In genomic region chr15:88804257-88804656, GRCh38 we compare ENCODE assay signal across 28 cellular contexts. TPM values are rescaled to one million over a fixed set of nuclear protein-coding genes. Genes with fewer than 3 reads are reported as not detected.
A peak's percentile ranks its signal among the peaks of the same experiment; 100 is the strongest.
DNase-seq lines count a peak whose midpoint lies in the region; ATAC-seq and TF ChIP-seq lines count a peak whose summit lies in the region.
"Had no signal": no experiment of that assay in that cellular context is flagged by ENCODE, and none has a peak within 500 bp of the region (broad histone marks: within the 10 kb centered on the region; RNA-seq: fewer than 3 reads in every experiment).

No MANE protein-coding gene starts in this region.

- TF ChIP-seq CTCF in ascending aorta (IDR thresholded peaks at IDR 0.05): peak in 1 of 3 experiments; percentile 4

- H3K4me3 ChIP-seq in H7 (ENCODE audit: insufficient read depth, low read depth, low read length): no peak overlapping the region
- H3K4me3 ChIP-seq in ascending aorta: peak overlapping the region; percentile 60 to 87
- H3K4me3 ChIP-seq: colonic mucosa, GM12878 had no signal

- peak overlapping the region in 6 of 8 donors; percentile 18 to 90 (median 68) for H3K4me3 Mint-ChIP-seq in naive B cell
- H3K4me3 Mint-ChIP-seq in T-helper 17 cell: no peak overlapping the region
- H3K4me3 Mint-ChIP-seq: activated CD8-positive, alpha-beta T cell treated with anti-CD3 and anti-CD28 coated beads, Interleukin-2, amount 10 ng/mL, durations not matched to agents 7 days and 5 days; activated naive CD4-positive, alpha-beta T cell treated with anti-CD3 and anti-CD28 coated beads for 36 hours; CD4-positive, alpha-beta T cell; immature natural killer cell had no signal

- H3K27ac Mint-ChIP-seq in naive B cell: no peak overlapping the region
- no peak overlapping the region for H3K27ac Mint-ChIP-seq in T-helper 17 cell
- H3K27ac Mint-ChIP-seq: activated CD8-positive, alpha-beta T cell treated with anti-CD3 and anti-CD28 coated beads, Interleukin-2, amount 10 ng/mL, durations not matched to agents 7 days and 5 days; activated naive CD4-positive, alpha-beta T cell treated with anti-CD3 and anti-CD28 coated beads for 36 hours; CD4-positive, alpha-beta T cell had no signal

- intact Hi-C loops in ascending aorta (cut with DNase I): loop anchor here (2.0 to 5.0 kb wide), 2 partner anchors 55 to 97 kb away; no protein-coding TSS in a partner anchor

- H3K27ac ChIP-seq in ascending aorta: peak overlapping the region; percentile 58 to 68
- H3K27ac ChIP-seq: colonic mucosa, KMS-11, suprapubic skin had no signal

- H3K27me3 Mint-ChIP-seq in naive B cell: peaks cover 57 to 91% (median 84%) of the 10 kb centered on the region in 3 donors
- H3K27me3 Mint-ChIP-seq in T-helper 17 cell: peaks cover 84% of the 10 kb centered on the region

- H3K36me3 ChIP-seq in H7 (replicated peaks; ENCODE audit: control insufficient read depth, insufficient read depth, low read length) (no peaks in the 10 kb centered on the region), ascending aorta (no peaks in the 10 kb centered on the region)
- H3K36me3 ChIP-seq: colonic mucosa, suprapubic skin had no signal

- DNase-seq in 8988T (peak; percentile 62), H7 (peak; percentile 49), ascending aorta (ENCODE audit: low spot score in 2 of 2) (no peak), naive B cell (no peak), HuH-7.5 (ENCODE audit: low spot score) (no peak), kidney tubule cell (ENCODE audit: low spot score) (no peak), T-helper 17 cell (no peak)
- DNase-seq in stimulated activated CD4-positive, alpha-beta T cell treated with anti-CD3 and anti-CD28 coated beads, Interleukin-4, amount 100 ng/mL, for 4 hours: no peak
- DNase-seq: activated CD4-positive, CD25-positive, alpha-beta regulatory T cell; activated CD8-positive, alpha-beta T cell treated with anti-CD3 and anti-CD28 coated beads, Interleukin-2, amount 10 ng/mL, durations not matched to agents 7 days and 5 days; activated naive CD4-positive, alpha-beta T cell treated with anti-CD3 and anti-CD28 coated beads for 36 hours; activated T-cell treated with anti-CD3 and anti-CD28 coated beads, Interleukin-2, amount 50 U/mL, for 1 hour; CD4-positive, alpha-beta T cell; colonic mucosa; DMS153; GF-D8; head of caudate nucleus; immature natural killer cell; left ventricle myocardium superior; NCI-H1092 treated with DMSO at 0.1 percent for 48 hours; NCI-H2081; NK-92 treated with Interleukin-12 subunit alpha and Interleukin-12 subunit beta, amount 100 ng/mL, for 24 hours; occipital lobe; right cardiac atrium had no signal

- H3K4me1 Mint-ChIP-seq in naive B cell (peaks cover 20 to 24% (median 23%) of the 10 kb centered on the region in 3 donors), T-helper 17 cell (peaks cover 8% of the 10 kb centered on the region)

- H3K36me3 Mint-ChIP-seq in naive B cell (no peaks in the 10 kb centered on the region), T-helper 17 cell (ENCODE audit: low read depth) (peaks cover 10% of the 10 kb centered on the region)
- H3K36me3 Mint-ChIP-seq: immature natural killer cell had no signal

- H3K9me3 ChIP-seq in ascending aorta (no peaks in the 10 kb centered on the region), T-helper 17 cell (ENCODE audit: control insufficient read depth, low read length, poor library complexity, severe bottlenecking) (no peaks in the 10 kb centered on the region)
- H3K9me3 ChIP-seq: colonic mucosa, suprapubic skin had no signal

- peaks cover 3 to 6% of the 10 kb centered on the region in 2 donors for H3K4me1 ChIP-seq in ascending aorta
- H3K4me1 ChIP-seq: colonic mucosa had no signal

- peaks cover 0 to 2% (median 0%) of the 10 kb centered on the region in 7 donors for H3K9me3 Mint-ChIP-seq in naive B cell
- H3K9me3 Mint-ChIP-seq: activated naive CD4-positive, alpha-beta T cell treated with anti-CD3 and anti-CD28 coated beads for 36 hours; CD4-positive, alpha-beta T cell; immature natural killer cell had no signal

- ATAC-seq in naive B cell (ENCODE audit: low read depth in 2 of 2): no peak
- ATAC-seq in T-helper 17 cell: no peak
- ATAC-seq: activated CD8-positive, alpha-beta T cell treated with anti-CD3 and anti-CD28 coated beads, Interleukin-2, amount 10 ng/mL, durations not matched to agents 7 days and 5 days; GM12878; left ventricle myocardium superior; right cardiac atrium had no signal

- H3K27me3 ChIP-seq in H7 (ENCODE audit: control insufficient read depth, insufficient read depth, low read length) (peaks cover 54% of the 10 kb centered on the region), ascending aorta (no peaks in the 10 kb centered on the region)

RNA-seq across cellular contexts. Expression of gene ACAN, which starts 1.0 kb away (rescaled TPM):
- total RNA-seq in H7 (2014; rRNA removed; shearing (Covaris generic)): 0.33 and 0.59 TPM in 2 replicates
- 113 TPM for total RNA-seq in ascending aorta
- under 1 TPM in 1 of 6 donors, not detected in 5; 0.17 TPM for polyA plus RNA-seq in naive B cell (ENCODE audit: low read depth in 6 of 6)
- total RNA-seq in T-helper 17 cell: not detected
- total RNA-seq: activated CD8-positive, alpha-beta T cell treated with anti-CD3 and anti-CD28 coated beads, Interleukin-2, amount 10 ng/mL, durations not matched to agents 7 days and 5 days; activated naive CD4-positive, alpha-beta T cell treated with anti-CD3 and anti-CD28 coated beads for 36 hours; CD4-positive, alpha-beta T cell; GM12878; NCI-H460 had no signal
- polyA plus RNA-seq: GM12878, immature natural killer cell had no signal

Comparison
In these comparisons a context has a peak if more than half of its experiments do, and no peak if none do; other contexts are left out.
1. DNase-seq: peak in 8988T (single experiment) and H7 (single experiment); none in ascending aorta (0 of 2), naive B cell (single experiment), HuH-7.5 (single experiment), stimulated activated CD4-positive, alpha-beta T cell treated with anti-CD3 and anti-CD28 coated beads, Interleukin-4, amount 100 ng/mL, for 4 hours (0 of 2), kidney tubule cell (single experiment) and T-helper 17 cell (0 of 3).
2. RNA of gene ACAN, which starts 1.0 kb away (total RNA-seq): 113 TPM in ascending aorta (single experiment); 0.33 to 0.59 TPM in H7 and not detected in T-helper 17 cell; every median in the first group is over 10 times any median in the second.